Comparison of ENCODE assay signal across 9 cellular contexts in the genomic region with DNA sequence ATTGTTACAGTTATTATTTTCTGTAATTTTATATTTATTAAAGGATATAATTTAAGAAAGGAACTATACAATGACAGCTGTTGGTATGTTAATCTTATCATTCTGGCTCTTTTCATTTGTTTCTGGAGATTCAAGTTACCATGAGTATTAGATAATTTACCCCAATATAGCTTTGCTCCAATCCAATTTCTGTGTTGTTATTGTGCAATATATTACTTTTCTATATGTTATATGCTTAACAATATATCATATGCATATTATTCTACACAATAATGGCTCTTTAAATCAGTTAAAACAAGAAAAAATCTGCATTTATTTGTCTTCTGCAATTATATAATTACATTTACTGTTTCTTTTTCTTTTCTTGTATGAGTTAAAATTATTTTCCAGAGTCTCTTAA.
"Had no signal": no experiment of that assay in that cellular context is flagged by ENCODE, and none has a peak within 500 bp of the region (broad histone marks: within the 10 kb centered on the region; RNA-seq: fewer than 3 reads in every experiment).

No MANE protein-coding gene starts in this region.

- ATAC-seq: HCT116, K562 had no signal

- H3K9me3 ChIP-seq: HAP-1 had no signal

- H3K27ac ChIP-seq: GM23248 had no signal

- H3K9ac ChIP-seq: GM23248 had no signal

- H3K4me3 ChIP-seq: GM23248, HAP-1, K562 had no signal

- H3K36me3 ChIP-seq: HAP-1 had no signal

- H2AFZ ChIP-seq: GM23248 had no signal

- FAIRE-seq: HTR-8/SVneo had no signal

- DNase-seq: GM23248, GOT3, H7, HFFc6, KG1 had no signal
